10 cellular contexts compared by ENCODE assay signal in genomic region chr16:23026777-23027362, GRCh38.
DNase-seq lines count a peak whose midpoint lies in the region; ATAC-seq and TF ChIP-seq lines count a peak whose summit lies in the region.
"Had no signal": no experiment of that assay in that cellular context is flagged by ENCODE, and none has a peak within 500 bp of the region (broad histone marks: within the 10 kb centered on the region; RNA-seq: fewer than 3 reads in every experiment).

No MANE protein-coding gene starts in this region.

- intact Hi-C loops in mucosa of descending colon (cut with DNase I, micrococcal nuclease), result no loop called here

- ATAC-seq in mucosa of descending colon (peak; percentile 40), GM21528 (IDR thresholded peaks at IDR 0.05; ENCODE audit: low FRiP score, unreplicated experiment) (no peak)
- ATAC-seq: activated naive CD4-positive, alpha-beta T cell treated with anti-CD3 and anti-CD28 coated beads, Interleukin-2, amount 50 U/mL, for 72 hours had no signal

- no peak overlapping the region for H3K9ac ChIP-seq in GM23248

- H3K27me3 ChIP-seq in GM23248 (replicated peaks; ENCODE audit: insufficient read depth), result no peaks in the 10 kb centered on the region
- H3K27me3 ChIP-seq: neutrophil had no signal

- H3F3A ChIP-seq in GM23248 (ENCODE audit: insufficient read depth), result no peaks in the 10 kb centered on the region

- H3K36me3 ChIP-seq in GM23248 (ENCODE audit: low read depth) (no peaks in the 10 kb centered on the region), mucosa of descending colon (ENCODE audit: low read depth) (no peaks in the 10 kb centered on the region)
- H3K36me3 ChIP-seq: neutrophil had no signal

- DNase-seq in GM23248 (peak; percentile 41), M059J (ENCODE audit: low read depth) (peak; percentile 37), dermis blood vessel endothelial cell (peak; percentile 39), mucosa of descending colon (peak in 1 of 3 donors; percentile 38), nucleus accumbens (lab: John Stamatoyannopoulos, UW) (no peak), NCI-H69 (lab: John Stamatoyannopoulos, UW) (no peak)
- DNase-seq: NCI-H2081 treated with DMSO at 0.1 percent for 48 hours had no signal

- in situ Hi-C loops in GM23248 (cut with MboI), result no loop called here

- no peaks in the 10 kb centered on the region for H3K9me2 ChIP-seq in GM23248 (ENCODE audit: insufficient read depth)

- H2AFZ ChIP-seq in GM23248, result no peak overlapping the region

- H3K4me3 ChIP-seq in GM23248, result no peak overlapping the region
- no peak overlapping the region for H3K4me3 ChIP-seq in mucosa of descending colon

- H3K79me2 ChIP-seq in GM23248 (ENCODE audit: insufficient read depth), result no peaks in the 10 kb centered on the region

- H3K27ac ChIP-seq in GM23248, result no peak overlapping the region
- H3K27ac ChIP-seq: neutrophil had no signal

- TF ChIP-seq CTCF in mucosa of descending colon (IDR thresholded peaks at IDR 0.05), result no peak

- no peaks in the 10 kb centered on the region for H4K20me1 ChIP-seq in GM23248 (ENCODE audit: insufficient read depth)

- H3K4me2 ChIP-seq in GM23248 (ENCODE audit: unreplicated experiment), result no peak overlapping the region

- H3K9me3 ChIP-seq in GM23248 (ENCODE audit: low read depth) (no peaks in the 10 kb centered on the region), mucosa of descending colon (no peaks in the 10 kb centered on the region)
- H3K9me3 ChIP-seq: neutrophil had no signal

- H3K4me1 ChIP-seq in GM23248 (ENCODE audit: insufficient read depth) (0 out of 2 replicates have a peak, but pooled peaks cover 4% of the 10 kb centered on the region), mucosa of descending colon (ENCODE audit: low read depth) (no peaks in the 10 kb centered on the region)

- 53 to 55% methylated on average over 4 of the region's 4 CpGs for WGBS in GM23248 (ENCODE audit: low coverage in 1 of 2, low lambda C conversion rate in 2 of 2, missing lambda C conversion rate in 2 of 2), 2 experiments

Comparison
In these comparisons a context has a peak if more than half of its experiments do, and no peak if none do; other contexts are left out.
1. DNase-seq: peak in GM23248 (single experiment), M059J (single experiment) and dermis blood vessel endothelial cell (single experiment); none in nucleus accumbens (0 of 56) and NCI-H69 (single experiment).